In genomic region chr10:63192826-63193225, GRCh38 we compare ENCODE assay signal across 15 cellular contexts.
"Had no signal": no experiment of that assay in that cellular context is flagged by ENCODE, and none has a peak within 500 bp of the region (broad histone marks: within the 10 kb centered on the region; RNA-seq: fewer than 3 reads in every experiment).

No MANE protein-coding gene starts in this region.

- H3K4me3 ChIP-seq: colonic mucosa, left ventricle myocardium inferior, neural progenitor cell, ovary, thyroid gland had no signal

- H3K36me3 ChIP-seq: ovary had no signal

- H3K4me1 Mint-ChIP-seq: activated naive CD8-positive, alpha-beta T cell treated with anti-CD3 and anti-CD28 coated beads, Interleukin-2, amount 50 U/mL, for 24 hours; neural progenitor cell had no signal

- H3K9me3 ChIP-seq: colonic mucosa, left ventricle myocardium inferior, ovary, thyroid gland had no signal

- DNase-seq: activated B cell treated with CpG ODN at 0.5 μM for 24 hours; activated CD4-positive, alpha-beta T cell treated with anti-CD3 and anti-CD28 coated beads, Interleukin-2, amount 50 U/mL, for 1 hour; activated gamma-delta T cell treated with Interleukin-2 at 50 U/mL for 16 hours; activated naive CD8-positive, alpha-beta T cell treated with anti-CD3 and anti-CD28 coated beads, Interleukin-2, amount 50 U/mL, for 24 hours; activated T-cell treated with anti-CD3 and anti-CD28 coated beads, Interleukin-2, amount 50 U/mL, for 48 hours; caudate nucleus; colonic mucosa; kidney; left ventricle myocardium inferior; mesendoderm; ovary; stimulated activated CD4-positive, alpha-beta T cell treated with anti-CD3 and anti-CD28 coated beads, Interleukin-2, amount 100 ng/mL, for 48 hours; stimulated activated CD8-positive, alpha-beta memory T cell treated with anti-CD3 and anti-CD28 coated beads, Interleukin-4, amount 100 ng/mL, for 48 hours; thyroid gland had no signal

- H3K27me3 Mint-ChIP-seq: activated B cell treated with CpG ODN at 0.5 μM for 24 hours; activated naive CD8-positive, alpha-beta T cell treated with anti-CD3 and anti-CD28 coated beads, Interleukin-2, amount 50 U/mL, for 24 hours had no signal

- H3K4me2 ChIP-seq: neural progenitor cell had no signal

- H3K27ac Mint-ChIP-seq: activated B cell treated with CpG ODN at 0.5 μM for 24 hours; activated naive CD8-positive, alpha-beta T cell treated with anti-CD3 and anti-CD28 coated beads, Interleukin-2, amount 50 U/mL, for 24 hours; neural progenitor cell had no signal

- H3K4me1 ChIP-seq: colonic mucosa, neural progenitor cell had no signal

- H3K27me3 ChIP-seq: colonic mucosa, neural progenitor cell, ovary, thyroid gland had no signal

- ATAC-seq: activated naive CD8-positive, alpha-beta T cell treated with anti-CD3 and anti-CD28 coated beads, Interleukin-2, amount 50 U/mL, for 24 hours had no signal

- H3K27ac ChIP-seq: colonic mucosa, left ventricle myocardium inferior, neural progenitor cell, ovary, thyroid gland had no signal

- H3K9ac ChIP-seq: neural progenitor cell had no signal

- H3K9me3 Mint-ChIP-seq: activated B cell treated with CpG ODN at 0.5 μM for 24 hours; activated naive CD8-positive, alpha-beta T cell treated with anti-CD3 and anti-CD28 coated beads, Interleukin-2, amount 50 U/mL, for 24 hours; neural progenitor cell had no signal

- H3K4me3 Mint-ChIP-seq: activated B cell treated with CpG ODN at 0.5 μM for 24 hours; activated naive CD8-positive, alpha-beta T cell treated with anti-CD3 and anti-CD28 coated beads, Interleukin-2, amount 50 U/mL, for 24 hours; neural progenitor cell had no signal

- H2AFZ ChIP-seq: neural progenitor cell had no signal
